In genomic region chr9:122110100-122110833, GRCh38 we compare ENCODE assay signal across 26 cellular contexts. TPM values are rescaled to one million over a fixed set of nuclear protein-coding genes. Genes with fewer than 3 reads are reported as not detected.
DNase-seq lines count a peak whose midpoint lies in the region; ATAC-seq, FAIRE-seq and TF ChIP-seq lines count a peak whose summit lies in the region.
"Had no signal": no experiment of that assay in that cellular context is flagged by ENCODE, and none has a peak within 500 bp of the region (broad histone marks: within the 10 kb centered on the region; RNA-seq: fewer than 3 reads in every experiment).

No MANE protein-coding gene starts in this region.

- H2BK120ac ChIP-seq in H1 (replicated peaks; ENCODE audit: low read depth, low read length): no peak overlapping the region

- H2AFZ ChIP-seq in H1 (ENCODE audit: low read length): no peak overlapping the region
- H2AFZ ChIP-seq: GM23338 had no signal

- no peak for TF ChIP-seq CTCF in HEK293 (tag by site-specific recombination; IDR thresholded peaks at IDR 0.05)
- no peak for TF ChIP-seq CTCF in H1 (IDR thresholded peaks at IDR 0.05; ENCODE audit: control extremely low read depth in 1 of 3, insufficient read depth in 1 of 3, low read depth in 1 of 3, low read length in 3 of 3)

- no peaks in the 10 kb centered on the region for H3K23me2 ChIP-seq in H1 (ENCODE audit: low read depth, low read length)

- TF ChIP-seq POLR2A in H1 (IDR thresholded peaks at IDR 0.05; ENCODE audit: control extremely low read depth in 1 of 2, low read depth in 2 of 2, low read length in 2 of 2): no peak

- ATAC-seq in stimulated activated effector memory CD8-positive, alpha-beta T cell treated with anti-CD3 and anti-CD28 coated beads, Interleukin-12 subunit alpha, Interleukin-12 subunit beta, amount 100 ng/mL, for 72 hours: no peak
- ATAC-seq in GM21360 (IDR thresholded peaks at IDR 0.05; ENCODE audit: unreplicated experiment): no peak
- ATAC-seq: A549, GM12878 had no signal

- CTCF ChIA-PET in HEK293 (lab: Yijun Ruan, JAX): interaction anchor here (0.7 to 6.5 kb wide), 5 partner anchors 12 to 1915 kb away, joined by 3 to 59 read pairs (median 11); no protein-coding TSS in a partner anchor
- CTCF ChIA-PET in H1 (lab: Charles Lee; ENCODE audit: partially characterized antibody): interaction anchor here (0.8 to 12.5 kb wide), 5 partner anchors 9 to 241 kb away, joined by 3 to 192 read pairs (median 6); no protein-coding TSS in a partner anchor

- H3K9me3 Mint-ChIP-seq in stimulated activated effector memory CD8-positive, alpha-beta T cell treated with anti-CD3 and anti-CD28 coated beads, Interleukin-12 subunit alpha, Interleukin-12 subunit beta, amount 100 ng/mL, for 72 hours: no peaks in the 10 kb centered on the region
- H3K9me3 Mint-ChIP-seq: CD4-positive, alpha-beta T cell; CD8-positive, alpha-beta memory T cell; GM23338 had no signal

- WGBS in H1 (ENCODE audit: extremely low coverage in 1 of 2, insufficient coverage in 1 of 2, insufficient read length in 1 of 2, insufficient replicate concordance in 2 of 2, low coverage in 1 of 2, low lambda C conversion rate in 2 of 2, missing lambda C conversion rate in 1 of 2), 2 experiments: 94% methylated on average over 5 of the region's 7 CpGs; no CpG with 5 or more reads in 1 of the 2 experiments

- no peak overlapping the region for H3K4me2 ChIP-seq in H1 (ENCODE audit: insufficient read depth in 1 of 2, low read depth in 2 of 2, low read length in 2 of 2)
- H3K4me2 ChIP-seq: A549; BLaER1 treated with 17β-estradiol and CSF1 and Interleukin-3, amounts not matched to agents 10 nM and 100 nM; GM23338 had no signal

- H3K27me3 ChIP-seq in H1 (replicated peaks in 1 of 4; ENCODE audit: control insufficient read depth in 3 of 4, extremely low read depth in 1 of 4, insufficient read depth in 3 of 4, low read length in 3 of 4): no peaks in the 10 kb centered on the region; a peak in 2 of 7 replicates
- H3K27me3 ChIP-seq: BE2C; BLaER1 treated with 17β-estradiol and CSF1 and Interleukin-3, amounts not matched to agents 10 nM and 100 nM had no signal

- peak overlapping the region; percentile 35 for H4K91ac ChIP-seq in H1 (replicated peaks; ENCODE audit: insufficient read length, low read length)

- no peaks in the 10 kb centered on the region for H3K4me1 Mint-ChIP-seq in stimulated activated effector memory CD8-positive, alpha-beta T cell treated with anti-CD3 and anti-CD28 coated beads, Interleukin-12 subunit alpha, Interleukin-12 subunit beta, amount 100 ng/mL, for 72 hours
- H3K4me1 Mint-ChIP-seq: CD14-positive monocyte; CD8-positive, alpha-beta memory T cell had no signal

- no peak overlapping the region for H3K23ac ChIP-seq in H1 (ENCODE audit: insufficient read length)

- H3K14ac ChIP-seq in H1 (ENCODE audit: insufficient read length): no peak overlapping the region

- H3K27ac ChIP-seq in HEK293 (ENCODE audit: extremely low read depth, low read depth, low read length) (no peak overlapping the region), H1 (ENCODE audit: low read depth, low read length) (no peak overlapping the region)
- H3K27ac ChIP-seq: A549; BLaER1 treated with 17β-estradiol and CSF1 and Interleukin-3, amounts not matched to agents 10 nM and 100 nM had no signal

- H2BK5ac ChIP-seq in H1 (ENCODE audit: low read depth, low read length): no peak overlapping the region

- no peaks in the 10 kb centered on the region for H3K79me2 ChIP-seq in H1 (ENCODE audit: control insufficient read depth in 1 of 2, insufficient read depth in 2 of 2, low read length in 2 of 2)

- H3K36me3 ChIP-seq in HEK293 (ENCODE audit: control insufficient read depth in 2 of 2, insufficient read depth in 1 of 2, low read length in 2 of 2) (no peaks in the 10 kb centered on the region), H1 (ENCODE audit: control insufficient read depth in 2 of 4, insufficient read depth in 4 of 4, low read length in 3 of 4) (no peaks in the 10 kb centered on the region)
- H3K36me3 ChIP-seq: BE2C; BLaER1 treated with 17β-estradiol and CSF1 and Interleukin-3, amounts not matched to agents 10 nM and 100 nM; HAP-1 had no signal

- no peaks in the 10 kb centered on the region for H4K20me1 ChIP-seq in H1 (replicated peaks in 1 of 2; ENCODE audit: control insufficient read depth in 1 of 2, insufficient read depth in 2 of 2, low read length in 2 of 2)
- H4K20me1 ChIP-seq: BLaER1 treated with 17β-estradiol and CSF1 and Interleukin-3, amounts not matched to agents 10 nM and 100 nM had no signal

- H4K8ac ChIP-seq in H1 (ENCODE audit: extremely low read depth, insufficient read depth, low read length): no peak overlapping the region

- peak overlapping the region; percentile 80; the same call in 1 of the 2 replicates for H2BK20ac ChIP-seq in H1 (ENCODE audit: low read length)

- H3K4ac ChIP-seq in H1 (replicated peaks; ENCODE audit: insufficient read length, low read depth, low read length): no peak overlapping the region

- no peak overlapping the region for H2BK15ac ChIP-seq in H1 (ENCODE audit: low read length)

- H3K9me3 ChIP-seq in HEK293 (ENCODE audit: control insufficient read depth, insufficient read depth, low read depth, low read length) (no peaks in the 10 kb centered on the region), H1 (ENCODE audit: insufficient read depth in 2 of 2, low read depth in 1 of 2, low read length in 1 of 2) (no peaks in the 10 kb centered on the region)
- H3K9me3 ChIP-seq: A549, BE2C, HAP-1 had no signal

- POLR2A ChIA-PET in HEK293 (lab: Yijun Ruan, JAX): no interaction called here
- POLR2A ChIA-PET in H1 (lab: Charles Lee; ENCODE audit: partially characterized antibody): no interaction called here

- no peak for FAIRE-seq in H1 (lab: Jason Lieb, UNC)
- FAIRE-seq: A549, D721Med, GM12878, GM19239, H54 had no signal

- no peak overlapping the region for H3K4me3 Mint-ChIP-seq in stimulated activated effector memory CD8-positive, alpha-beta T cell treated with anti-CD3 and anti-CD28 coated beads, Interleukin-12 subunit alpha, Interleukin-12 subunit beta, amount 100 ng/mL, for 72 hours
- H3K4me3 Mint-ChIP-seq: CD14-positive monocyte; CD4-positive, alpha-beta T cell; CD8-positive, alpha-beta memory T cell; GM23338 had no signal

- H2BK12ac ChIP-seq in H1 (ENCODE audit: low read depth, low read length): no peak overlapping the region

- no peak for TF ChIP-seq RAD21 in H1 (IDR thresholded peaks at IDR 0.05 in 1 of 2, conservative IDR thresholded peaks at IDR 0.05 in 1 of 2; ENCODE audit: low read depth in 2 of 2, low read length in 2 of 2)

- peak; percentile 13 for DNase-seq in activated effector memory CD4-positive, alpha-beta T cell treated with anti-CD3 and anti-CD28 coated beads, Interleukin-2, amount 50 U/mL, for 16 hours
- no peak for DNase-seq in activated effector memory CD4-positive, alpha-beta T cell treated with Interleukin-2 at 50 U/mL for 16 hours
- no peak for DNase-seq in H1 (ENCODE audit: low read depth in 1 of 2, low spot score in 2 of 2)
- no peak for DNase-seq in stimulated activated effector memory CD8-positive, alpha-beta T cell treated with anti-CD3 and anti-CD28 coated beads, Interleukin-12 subunit alpha, Interleukin-12 subunit beta, amount 100 ng/mL, for 72 hours (ENCODE audit: low spot score in 2 of 2)
- DNase-seq in cerebellar nuclear complex (lab: John Stamatoyannopoulos, UW): no peak
- DNase-seq: 8988T; ACHN; AML-193; BE2C; CD4-positive, alpha-beta T cell; CD8-positive, alpha-beta memory T cell; DMS 273 treated with DMSO at 0.1 percent for 48 hours; DMS79; EL; GDM1 had no signal

- H3K18ac ChIP-seq in H1 (ENCODE audit: extremely low read depth, low read length): no peak overlapping the region

- H3K79me1 ChIP-seq in H1 (ENCODE audit: low read depth, low read length): no peaks in the 10 kb centered on the region

- H3K9ac ChIP-seq in H1 (replicated peaks in 1 of 4; ENCODE audit: extremely low read depth in 1 of 4, low read depth in 3 of 4, low read length in 3 of 4): no peak overlapping the region
- H3K9ac ChIP-seq: BLaER1 treated with 17β-estradiol and CSF1 and Interleukin-3, amounts not matched to agents 10 nM and 100 nM had no signal

- no peak overlapping the region for H4K5ac ChIP-seq in H1 (ENCODE audit: insufficient read length, low read depth, low read length)

- H3K27ac Mint-ChIP-seq in stimulated activated effector memory CD8-positive, alpha-beta T cell treated with anti-CD3 and anti-CD28 coated beads, Interleukin-12 subunit alpha, Interleukin-12 subunit beta, amount 100 ng/mL, for 72 hours: peak overlapping the region; percentile 12
- H3K27ac Mint-ChIP-seq: CD4-positive, alpha-beta T cell; CD8-positive, alpha-beta memory T cell; GM23338 had no signal

- H2AK5ac ChIP-seq in H1 (ENCODE audit: low read depth, low read length): no peak overlapping the region

- H3K4me1 ChIP-seq in HEK293 (ENCODE audit: control insufficient read depth, insufficient read depth, low read length) (no peaks in the 10 kb centered on the region), H1 (replicated peaks in 1 of 4; ENCODE audit: control insufficient read depth in 3 of 4, insufficient read depth in 4 of 4, low read length in 3 of 4) (peaks cover 0 to 6% (median 3%) of the 10 kb centered on the region in 4 experiments; a peak in 4 of 7 replicates)
- H3K4me1 ChIP-seq: A549; BE2C; BLaER1 treated with 17β-estradiol and CSF1 and Interleukin-3, amounts not matched to agents 10 nM and 100 nM; HAP-1 had no signal

- H3K4me3 ChIP-seq in HEK293 (ENCODE audit: low read depth, low read length) (no peak overlapping the region), H1 (ENCODE audit: extremely low read depth in 1 of 4, insufficient read depth in 2 of 4, low read depth in 3 of 4, low read length in 4 of 4) (no peak overlapping the region)
- H3K4me3 ChIP-seq: A549; BLaER1 treated with 17β-estradiol and CSF1 and Interleukin-3, amounts not matched to agents 10 nM and 100 nM; GM12878; GM23338; HAP-1 had no signal

- H3K36me3 Mint-ChIP-seq in stimulated activated effector memory CD8-positive, alpha-beta T cell treated with anti-CD3 and anti-CD28 coated beads, Interleukin-12 subunit alpha, Interleukin-12 subunit beta, amount 100 ng/mL, for 72 hours: no peaks in the 10 kb centered on the region
- H3K36me3 Mint-ChIP-seq: CD14-positive monocyte; CD8-positive, alpha-beta memory T cell had no signal

- no peak for TF ChIP-seq EP300 in H1 (IDR thresholded peaks at IDR 0.05; ENCODE audit: borderline replicate concordance in 1 of 2, low read depth in 2 of 2, low read length in 2 of 2)

- H3K56ac ChIP-seq in H1 (replicated peaks; ENCODE audit: insufficient read length, low read depth, low read length): no peak overlapping the region

RNA-seq across cellular contexts. Expression of gene TTLL11, which starts 17.2 kb away (rescaled TPM):
- 0.80 and 0.86 TPM in 2 replicates for total RNA-seq in H1 (2021; fragmentation: NEBNext Ultra II Directional; extraction: Animal tissue kit (Norgen Biotek cat#: 25700))
- polyA plus RNA-seq in H1 (2011; rRNA removed): 0.56 and 0.97 TPM in 2 replicates
- 0.94 TPM for polyA plus RNA-seq in H1 (2011; cell fraction: cytosol; rRNA removed)
- polyA plus RNA-seq in H1 (2011; cell fraction: nucleus; rRNA removed): 0.96 TPM
- polyA plus RNA-seq in H1 (2012, experiment 1 of 2): 0.64 to 1.3 TPM (median 0.95 TPM) in 4 replicates
- polyA plus RNA-seq in H1 (2012, experiment 2 of 2): 0.72 TPM
- polyA plus RNA-seq in H1 (2013, experiment 1 of 2): 0.79 TPM
- 0.96 TPM for polyA plus RNA-seq in H1 (2013, experiment 2 of 2)
- 0.66 and 0.91 TPM in 2 replicates for polyA minus RNA-seq in H1 (2011; rRNA and poly(A)+ RNA removed)
- polyA minus RNA-seq in H1 (2011; cell fraction: cytosol; rRNA and poly(A)+ RNA removed): 1.2 TPM
- 1.3 TPM for polyA minus RNA-seq in H1 (2011; cell fraction: nucleus; rRNA and poly(A)+ RNA removed)

RNA-seq across cellular contexts. Expression of gene NDUFA8, which starts 49.3 kb away (rescaled TPM):
- 59.8 and 61.0 TPM in 2 replicates for total RNA-seq in H1 (2021; fragmentation: NEBNext Ultra II Directional; extraction: Animal tissue kit (Norgen Biotek cat#: 25700))
- 56.6 and 73.8 TPM in 2 replicates for polyA plus RNA-seq in H1 (2011; rRNA removed)
- polyA plus RNA-seq in H1 (2011; cell fraction: cytosol; rRNA removed): 79.1 TPM
- 28.4 TPM for polyA plus RNA-seq in H1 (2011; cell fraction: nucleus; rRNA removed)
- polyA plus RNA-seq in H1 (2012, experiment 1 of 2): 77.6 to 100 TPM (median 85.9 TPM) in 4 replicates
- 79.9 TPM for polyA plus RNA-seq in H1 (2012, experiment 2 of 2)
- polyA plus RNA-seq in H1 (2013, experiment 1 of 2): 79.1 TPM
- polyA plus RNA-seq in H1 (2013, experiment 2 of 2): 79.1 TPM
- polyA minus RNA-seq in H1 (2011; rRNA and poly(A)+ RNA removed): 31.9 and 35.9 TPM in 2 replicates
- 19.2 TPM for polyA minus RNA-seq in H1 (2011; cell fraction: cytosol; rRNA and poly(A)+ RNA removed)
- polyA minus RNA-seq in H1 (2011; cell fraction: nucleus; rRNA and poly(A)+ RNA removed): 11.1 TPM

RNA-seq across cellular contexts. Expression of gene MORN5, which starts 49.4 kb away (rescaled TPM):
- not detected in 2 replicates for total RNA-seq in H1 (2021; fragmentation: NEBNext Ultra II Directional; extraction: Animal tissue kit (Norgen Biotek cat#: 25700))
- polyA plus RNA-seq in H1 (2011; rRNA removed): not detected in 2 replicates
- polyA plus RNA-seq in H1 (2011; cell fraction: cytosol; rRNA removed): not detected
- not detected for polyA plus RNA-seq in H1 (2011; cell fraction: nucleus; rRNA removed)
- not detected in 4 replicates for polyA plus RNA-seq in H1 (2012, experiment 1 of 2)
- not detected for polyA plus RNA-seq in H1 (2012, experiment 2 of 2)
- not detected for polyA plus RNA-seq in H1 (2013, experiment 1 of 2)
- polyA plus RNA-seq in H1 (2013, experiment 2 of 2): not detected
- polyA minus RNA-seq in H1 (2011; rRNA and poly(A)+ RNA removed): not detected in 2 replicates
- not detected for polyA minus RNA-seq in H1 (2011; cell fraction: cytosol; rRNA and poly(A)+ RNA removed)
- polyA minus RNA-seq in H1 (2011; cell fraction: nucleus; rRNA and poly(A)+ RNA removed): not detected
- total RNA-seq: CD4-positive, alpha-beta T cell; CD8-positive, alpha-beta memory T cell; GM12878; GM23338 had no signal
- polyA plus RNA-seq: A549; CD14-positive monocyte; CD8-positive, alpha-beta memory T cell; GM12878; GM23338 had no signal
